In the genomic region with DNA sequence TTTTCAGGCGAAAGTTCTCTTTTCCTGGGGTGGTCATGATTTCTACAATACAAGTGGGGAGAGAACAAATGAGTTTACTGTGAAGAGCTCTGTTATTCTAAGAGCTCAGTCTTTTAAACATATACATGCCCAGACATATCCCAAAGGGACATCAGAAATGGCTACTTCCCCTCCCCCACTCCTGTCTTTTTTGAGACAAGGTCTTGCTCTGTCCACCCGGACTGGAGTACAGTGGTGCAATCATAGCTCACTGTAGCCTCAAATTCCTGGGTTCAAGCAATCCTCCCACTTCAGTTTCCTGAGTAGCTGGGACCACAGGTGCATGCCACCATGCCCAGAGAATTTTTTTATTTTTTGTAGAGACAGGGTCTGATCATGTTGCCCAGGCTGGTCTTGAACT, we compare ENCODE assay signal across 16 cellular contexts. TPM values are rescaled to one million over a fixed set of nuclear protein-coding genes. Genes with fewer than 3 reads are reported as not detected.
DNase-seq lines count a peak whose midpoint lies in the region; ATAC-seq and TF ChIP-seq lines count a peak whose summit lies in the region.
"Had no signal": no experiment of that assay in that cellular context is flagged by ENCODE, and none has a peak within 500 bp of the region (broad histone marks: within the 10 kb centered on the region; RNA-seq: fewer than 3 reads in every experiment).

No MANE protein-coding gene starts in this region.

- peaks cover 40% of the 10 kb centered on the region for H3K36me3 Mint-ChIP-seq in CD8-positive, alpha-beta T cell
- peaks cover 4 to 34% (median 26%) of the 10 kb centered on the region in 5 donors for H3K36me3 Mint-ChIP-seq in naive thymus-derived CD4-positive, alpha-beta T cell

- H3K27ac Mint-ChIP-seq in CD8-positive, alpha-beta T cell: peak overlapping the region; percentile 23
- H3K27ac Mint-ChIP-seq in naive thymus-derived CD4-positive, alpha-beta T cell: peak overlapping the region in 5 of 9 donors; percentile 9 to 74 (median 46)

- WGBS in HUES64: 75% methylated on average over 2 of the region's 2 CpGs
- WGBS in mammary epithelial cell (ENCODE audit: low coverage, missing lambda C conversion rate): 63% methylated on average over 2 of the region's 2 CpGs

- peak overlapping the region; percentile 61 for H3K4me2 ChIP-seq in mammary epithelial cell (ENCODE audit: insufficient read depth, low read depth, low read length)

- H2AFZ ChIP-seq in mammary epithelial cell (ENCODE audit: low read depth, low read length): no peak overlapping the region

- no peaks in the 10 kb centered on the region for H3K27me3 Mint-ChIP-seq in CD8-positive, alpha-beta T cell (ENCODE audit: low read depth)
- no peaks in the 10 kb centered on the region for H3K27me3 Mint-ChIP-seq in naive thymus-derived CD4-positive, alpha-beta T cell

- no peak for ATAC-seq in CD8-positive, alpha-beta T cell
- no peak for ATAC-seq in naive thymus-derived CD4-positive, alpha-beta T cell
- ATAC-seq in HG03439 (IDR thresholded peaks at IDR 0.05; ENCODE audit: unreplicated experiment): no peak
- ATAC-seq in GM19395 (IDR thresholded peaks at IDR 0.05; ENCODE audit: unreplicated experiment): no peak
- no peak for ATAC-seq in HG03442 (IDR thresholded peaks at IDR 0.05; ENCODE audit: unreplicated experiment)
- ATAC-seq: left lobe of liver had no signal

- peaks cover 11% of the 10 kb centered on the region for H3K4me1 ChIP-seq in CD8-positive, alpha-beta T cell (ENCODE audit: insufficient read depth, low read length)
- H3K4me1 ChIP-seq in HUES64 (ENCODE audit: insufficient read depth, low read length) (peaks cover 28% of the 10 kb centered on the region), mammary epithelial cell (ENCODE audit: insufficient read depth, low read length) (peaks cover 39% of the 10 kb centered on the region)
- peaks cover 8 to 22% of the 10 kb centered on the region in 2 donors for H3K4me1 ChIP-seq in naive thymus-derived CD4-positive, alpha-beta T cell (ENCODE audit: control insufficient read depth in 2 of 2, insufficient read depth in 2 of 2, low read length in 2 of 2)

- H3K36me3 ChIP-seq in CD8-positive, alpha-beta T cell (ENCODE audit: insufficient read depth, low read length): peaks cover 8% of the 10 kb centered on the region
- H3K36me3 ChIP-seq in HUES64 (ENCODE audit: insufficient read depth, low read length) (peaks cover 47% of the 10 kb centered on the region), mammary epithelial cell (ENCODE audit: insufficient read depth, low read length) (peaks cover 3% of the 10 kb centered on the region)
- peaks cover under 1 to 10% (median 5%) of the 10 kb centered on the region in 3 experiments for H3K36me3 ChIP-seq in naive thymus-derived CD4-positive, alpha-beta T cell (ENCODE audit: control insufficient read depth in 2 of 3, insufficient read depth in 3 of 3, low read length in 3 of 3)

- H3K4me3 Mint-ChIP-seq in CD8-positive, alpha-beta T cell: no peak overlapping the region
- no peak overlapping the region for H3K4me3 Mint-ChIP-seq in naive thymus-derived CD4-positive, alpha-beta T cell

- no TSS peak for BruUV-seq in mammary epithelial cell (replicated peaks; lab: Mats Ljungman, UMichigan)

- no peak overlapping the region for H3K4me3 ChIP-seq in CD8-positive, alpha-beta T cell (ENCODE audit: low read depth, low read length)
- H3K4me3 ChIP-seq in HUES64 (ENCODE audit: low read length): 0 out of 2 replicates have a peak overlapping the region, but pooled peaks have one; percentile 23
- peak overlapping the region; percentile 17 to 43 (median 33) for H3K4me3 ChIP-seq in mammary epithelial cell (replicated peaks in 1 of 3; ENCODE audit: insufficient read depth in 1 of 3, low read depth in 2 of 3, low read length in 3 of 3)
- H3K4me3 ChIP-seq in naive thymus-derived CD4-positive, alpha-beta T cell (ENCODE audit: low read length): no peak overlapping the region
- H3K4me3 ChIP-seq: sigmoid colon, vagina had no signal

- TF ChIP-seq CTCF in CD8-positive, alpha-beta T cell (IDR thresholded peaks at IDR 0.05): no peak
- TF ChIP-seq CTCF in mammary epithelial cell (conservative IDR thresholded peaks at IDR 0.05 in 1 of 2, IDR thresholded peaks at IDR 0.05 in 1 of 2; ENCODE audit: extremely low read depth in 1 of 2, insufficient read depth in 1 of 2, low read depth in 1 of 2, low read length in 2 of 2): no peak

- peaks cover 63% of the 10 kb centered on the region for H3K79me2 ChIP-seq in mammary epithelial cell (ENCODE audit: insufficient read depth, low read length)

- DNase-seq in CD8-positive, alpha-beta T cell: no peak
- peak; percentile 31 for DNase-seq in mammary epithelial cell
- no peak for DNase-seq in naive thymus-derived CD4-positive, alpha-beta T cell
- DNase-seq in COLO829 (ENCODE audit: low spot score): no peak
- DNase-seq: activated CD4-positive, alpha-beta T cell treated with anti-CD3 and anti-CD28 coated beads, Interleukin-2, amount 50 U/mL, for 1 hour; aorta; COR-L47; NCI-H2029; NCI-H446 treated with DMSO at 0.1 percent for 48 hours; sigmoid colon had no signal

- in situ Hi-C loops in mammary epithelial cell (cut with MboI; ENCODE audit: low sequenced_read_pairs in 2 of 2): no loop called here

- POLR2A ChIA-PET in CD8-positive, alpha-beta T cell (lab: Charles Lee): interaction anchor here (1.0 to 1.1 kb wide), 3 partner anchors 13 to 18 kb away, joined by 3 read pairs; a partner anchor contains a TSS
- POLR2A ChIA-PET in naive thymus-derived CD4-positive, alpha-beta T cell (lab: Charles Lee): no interaction called here

- peaks cover under 1% of the 10 kb centered on the region for H4K20me1 ChIP-seq in mammary epithelial cell (ENCODE audit: insufficient read depth, low read length)

- dilution Hi-C loops in mammary epithelial cell (cut with HindIII; ENCODE audit: low sequenced_read_pairs): no loop called here

- no peak overlapping the region for H3K27ac ChIP-seq in CD8-positive, alpha-beta T cell (ENCODE audit: low read depth, low read length)
- no peak overlapping the region; the same call in 1 of the 2 replicates for H3K27ac ChIP-seq in HUES64 (ENCODE audit: low read depth, low read length)
- H3K27ac ChIP-seq in mammary epithelial cell (ENCODE audit: insufficient read depth, low read depth, low read length): peak overlapping the region; percentile 72
- no peak overlapping the region for H3K27ac ChIP-seq in naive thymus-derived CD4-positive, alpha-beta T cell (ENCODE audit: low read depth, low read length)
- H3K27ac ChIP-seq: sigmoid colon, vagina had no signal

- H3K27me3 ChIP-seq in CD8-positive, alpha-beta T cell (ENCODE audit: insufficient read depth, low read length): no peaks in the 10 kb centered on the region
- H3K27me3 ChIP-seq in HUES64 (ENCODE audit: insufficient read depth, low read length): no peaks in the 10 kb centered on the region
- H3K27me3 ChIP-seq in mammary epithelial cell (ENCODE audit: insufficient read depth, low read length): no peaks in the 10 kb centered on the region
- H3K27me3 ChIP-seq in naive thymus-derived CD4-positive, alpha-beta T cell (ENCODE audit: control insufficient read depth in 2 of 2, insufficient read depth in 2 of 2, low read length in 2 of 2): no peaks in the 10 kb centered on the region
- H3K27me3 ChIP-seq: sigmoid colon, vagina had no signal

- H3K4me1 Mint-ChIP-seq in CD8-positive, alpha-beta T cell (ENCODE audit: low read depth): peaks cover 42% of the 10 kb centered on the region
- peaks cover 19 to 61% (median 40%) of the 10 kb centered on the region in 7 donors for H3K4me1 Mint-ChIP-seq in naive thymus-derived CD4-positive, alpha-beta T cell

- intact Hi-C loops in CD8-positive, alpha-beta T cell (cut with DNase I, micrococcal nuclease): no loop called here
- intact Hi-C loops in mammary epithelial cell (cut with micrococcal nuclease): no loop called here
- intact Hi-C loops in naive thymus-derived CD4-positive, alpha-beta T cell (cut with micrococcal nuclease): loop anchor here (2.0 kb wide), 1 partner anchor 18 kb away; a partner anchor contains a TSS

- H3K9ac ChIP-seq in HUES64 (ENCODE audit: low read depth, low read length) (no peak overlapping the region), mammary epithelial cell (ENCODE audit: insufficient read depth, low read length) (no peak overlapping the region)

- no peaks in the 10 kb centered on the region for H3K9me3 ChIP-seq in CD8-positive, alpha-beta T cell (ENCODE audit: low read length)
- H3K9me3 ChIP-seq in HUES64 (ENCODE audit: insufficient read depth, low read depth, low read length) (no peaks in the 10 kb centered on the region), mammary epithelial cell (replicated peaks; ENCODE audit: insufficient read depth, low read length) (no peaks in the 10 kb centered on the region)
- no peaks in the 10 kb centered on the region for H3K9me3 ChIP-seq in naive thymus-derived CD4-positive, alpha-beta T cell (ENCODE audit: control insufficient read depth in 2 of 3, low read length in 3 of 3)
- H3K9me3 ChIP-seq: sigmoid colon, vagina had no signal

- H3K9me3 Mint-ChIP-seq in CD8-positive, alpha-beta T cell: no peaks in the 10 kb centered on the region
- no peaks in the 10 kb centered on the region for H3K9me3 Mint-ChIP-seq in naive thymus-derived CD4-positive, alpha-beta T cell

- CTCF ChIA-PET in CD8-positive, alpha-beta T cell (lab: Charles Lee): no interaction called here
- CTCF ChIA-PET in mammary epithelial cell (lab: Charles Lee; ENCODE audit: low non-redundant PET): no interaction called here
- CTCF ChIA-PET in naive thymus-derived CD4-positive, alpha-beta T cell (lab: Charles Lee): interaction anchor here (1.0 kb wide), 1 partner anchor 696 kb away, joined by 3 read pairs; no protein-coding TSS in a partner anchor

RNA-seq across cellular contexts. Expression of a gene that starts 18.2 kb away (rescaled TPM):
- total RNA-seq in CD8-positive, alpha-beta T cell: 10 to 100 TPM; 39.3 to 45.0 TPM
- 36.5 TPM for polyA plus RNA-seq in HUES64 (2013, experiment 1 of 2)
- polyA plus RNA-seq in HUES64 (2013, experiment 2 of 2): 37.7 TPM
- total RNA-seq in mammary epithelial cell: 10 to 100 TPM; 70.0 to 95.3 TPM
- polyA plus RNA-seq in mammary epithelial cell: 44.1 TPM
- polyA minus RNA-seq in mammary epithelial cell: 67.4 TPM
- total RNA-seq in naive thymus-derived CD4-positive, alpha-beta T cell: 10 to 100 TPM; 50.6 to 70.2 (median 54.3) TPM
- 10 to 100 TPM; 39.8 to 53.1 TPM for polyA plus RNA-seq in naive thymus-derived CD4-positive, alpha-beta T cell

Comparison
In these comparisons a context has a peak if more than half of its experiments do, and no peak if none do; other contexts are left out.
1. H3K4me3 ChIP-seq: peak in HUES64 (single experiment) and mammary epithelial cell (3 of 3); none in CD8-positive, alpha-beta T cell (single experiment) and naive thymus-derived CD4-positive, alpha-beta T cell (single experiment).
2. intact Hi-C loops: an anchor here in naive thymus-derived CD4-positive, alpha-beta T cell (2.0 kb wide); none called in CD8-positive, alpha-beta T cell and mammary epithelial cell.